20 cellular contexts compared by ENCODE assay signal in genomic region chr6:12750416-12750815, GRCh38. TPM values are rescaled to one million over a fixed set of nuclear protein-coding genes. Genes with fewer than 3 reads are reported as not detected.
DNase-seq lines count a peak whose midpoint lies in the region; TF ChIP-seq lines count a peak whose summit lies in the region.
"Had no signal": no experiment of that assay in that cellular context is flagged by ENCODE, and none has a peak within 500 bp of the region (broad histone marks: within the 10 kb centered on the region; RNA-seq: fewer than 3 reads in every experiment).

No MANE protein-coding gene starts in this region.

- H3K9me3 Mint-ChIP-seq in endothelial cell (ENCODE audit: unreplicated experiment), result no peaks in the 10 kb centered on the region

- no peaks in the 10 kb centered on the region for H3K36me3 Mint-ChIP-seq in endothelial cell (ENCODE audit: low read depth, unreplicated experiment)
- H3K36me3 Mint-ChIP-seq: activated naive CD8-positive, alpha-beta T cell treated with anti-CD3 and anti-CD28 coated beads, Interleukin-2, amount 10 ng/mL, durations not matched to agents 7 days and 5 days; natural killer cell had no signal

- peaks cover 6% of the 10 kb centered on the region for H3K4me1 Mint-ChIP-seq in endothelial cell (ENCODE audit: unreplicated experiment)
- H3K4me1 Mint-ChIP-seq: activated naive CD8-positive, alpha-beta T cell treated with anti-CD3 and anti-CD28 coated beads, Interleukin-2, amount 10 ng/mL, durations not matched to agents 7 days and 5 days had no signal

- H3K4me3 ChIP-seq in HEK293 (ENCODE audit: low read depth, low read length) (no peak overlapping the region), neural cell (ENCODE audit: low read length) (peak overlapping the region; percentile 76)

- TF ChIP-seq CTCF in HEK293 (tag by site-specific recombination; IDR thresholded peaks at IDR 0.05) (no peak), endothelial cell (IDR thresholded peaks at IDR 0.05; ENCODE audit: unreplicated experiment) (no peak), neural cell (IDR thresholded peaks at IDR 0.05; ENCODE audit: poor library complexity, severe bottlenecking) (no peak)

- H3K36me3 ChIP-seq in HEK293 (ENCODE audit: control insufficient read depth in 2 of 2, insufficient read depth in 1 of 2, low read length in 2 of 2) (no peaks in the 10 kb centered on the region), neural cell (ENCODE audit: insufficient read depth, low read length) (no peaks in the 10 kb centered on the region)
- H3K36me3 ChIP-seq: esophagus squamous epithelium, stomach had no signal

- H3K27ac ChIP-seq in HEK293 (ENCODE audit: extremely low read depth, low read depth, low read length) (no peak overlapping the region), neural cell (ENCODE audit: low read length) (peak overlapping the region; percentile 67)
- H3K27ac ChIP-seq: esophagus squamous epithelium, KMS-11, stomach had no signal

- peaks cover 4% of the 10 kb centered on the region; the same call in 1 of the 2 replicates for H3K4me1 ChIP-seq in HEK293 (ENCODE audit: control insufficient read depth, insufficient read depth, low read length)

- no peaks in the 10 kb centered on the region for H3K9me3 ChIP-seq in HEK293 (ENCODE audit: control insufficient read depth, insufficient read depth, low read depth, low read length)
- no peaks in the 10 kb centered on the region for H3K9me3 ChIP-seq in neural cell (ENCODE audit: low read length)
- H3K9me3 ChIP-seq: esophagus squamous epithelium had no signal

- CTCF ChIA-PET in HEK293 (lab: Yijun Ruan, JAX), result interaction anchor here (1.4 kb wide), 1 partner anchor 143 kb away, joined by 5 read pairs; no protein-coding TSS in a partner anchor

- POLR2A ChIA-PET in HEK293 (lab: Yijun Ruan, JAX), result no interaction called here

- peak overlapping the region; percentile 73 for H3K4me2 ChIP-seq in neural cell (ENCODE audit: low read length)
- H3K4me2 ChIP-seq: KMS-11 had no signal

- H2AFZ ChIP-seq in neural cell (ENCODE audit: low read depth, low read length), result peak overlapping the region; percentile 5

- TF ChIP-seq RAD21 in neural cell (conservative IDR thresholded peaks at IDR 0.05), result no peak

- DNase-seq in ELR (ENCODE audit: low read depth) (peak; percentile 40), endothelial cell (ENCODE audit: low spot score) (no peak), activated gamma-delta T cell (lab: John Stamatoyannopoulos, UW) (no peak), midbrain (lab: John Stamatoyannopoulos, UW) (no peak), AG20443 (ENCODE audit: low spot score) (no peak), OCI-M1 (lab: John Stamatoyannopoulos, UW) (no peak)
- DNase-seq: activated naive CD8-positive, alpha-beta T cell treated with anti-CD3 and anti-CD28 coated beads, Interleukin-2, amount 10 ng/mL, durations not matched to agents 7 days and 5 days; CD4-positive, alpha-beta memory T cell; DND-41; esophagus squamous epithelium; GOT3; kidney; mammary epithelial cell; natural killer cell; NCI-H748 treated with DMSO at 0.1 percent for 48 hours; stomach had no signal

- peaks cover 12% of the 10 kb centered on the region for H3K79me2 ChIP-seq in neural cell (replicated peaks; ENCODE audit: insufficient read depth, low read length)

- no peaks in the 10 kb centered on the region for H3F3A ChIP-seq in neural cell (ENCODE audit: insufficient read depth, low read length, poor library complexity, severe bottlenecking)

- H4K20me1 ChIP-seq in neural cell (ENCODE audit: insufficient read depth), result no peaks in the 10 kb centered on the region

- H3K9ac ChIP-seq in neural cell (ENCODE audit: low read length), result peak overlapping the region; percentile 75
- H3K9ac ChIP-seq: KMS-11 had no signal

- H3K9me2 ChIP-seq in neural cell (ENCODE audit: insufficient read depth, low read length), result no peaks in the 10 kb centered on the region

- peak overlapping the region; percentile 96 for H3K4me3 Mint-ChIP-seq in endothelial cell (ENCODE audit: unreplicated experiment)
- H3K4me3 Mint-ChIP-seq: activated naive CD8-positive, alpha-beta T cell treated with anti-CD3 and anti-CD28 coated beads, Interleukin-2, amount 10 ng/mL, durations not matched to agents 7 days and 5 days; natural killer cell had no signal

- peaks cover 11% of the 10 kb centered on the region for H3K27me3 Mint-ChIP-seq in endothelial cell (ENCODE audit: unreplicated experiment)

- no peak for TF ChIP-seq EP300 in neural cell (conservative IDR thresholded peaks at IDR 0.05; ENCODE audit: poor library complexity, severe bottlenecking)

- peak overlapping the region; percentile 57 for H3K27ac Mint-ChIP-seq in endothelial cell (ENCODE audit: unreplicated experiment)
- H3K27ac Mint-ChIP-seq: activated naive CD8-positive, alpha-beta T cell treated with anti-CD3 and anti-CD28 coated beads, Interleukin-2, amount 10 ng/mL, durations not matched to agents 7 days and 5 days; CD4-positive, alpha-beta memory T cell; natural killer cell had no signal

- H3K27me3 ChIP-seq in neural cell (ENCODE audit: insufficient read depth, low read depth, low read length), result peaks cover 14% of the 10 kb centered on the region

TF ChIP-seq in HEK293, 187 proteins besides CTCF, POLR2A, EP300 and RAD21:
- TF ChIP-seq YY2 (tag by site-specific recombination; IDR thresholded peaks at IDR 0.05), result peak; percentile 35; the same call in 1 of the 2 replicates
- no peak for TF ChIP-seq MZF1 (tag by site-specific recombination; IDR thresholded peaks at IDR 0.05; ENCODE audit: borderline replicate concordance)
- TF ChIP-seq REST (tag by site-specific recombination; IDR thresholded peaks at IDR 0.05), result peak; percentile 26; the same call in 1 of the 2 replicates
- TF ChIP-seq IKZF3 (tag by site-specific recombination; IDR thresholded peaks at IDR 0.05), result no peak
- peak; percentile 85 for TF ChIP-seq ZNF366 (tag by site-specific recombination; conservative IDR thresholded peaks at IDR 0.05)
- 0 out of 2 replicates have a peak, but pooled peaks have one; percentile 24 for TF ChIP-seq KLF7 (tag by site-specific recombination; IDR thresholded peaks at IDR 0.05; ENCODE audit: borderline replicate concordance)
TF ChIP-seq in HEK293: peak in this region for 4.

TF ChIP-seq in neural cell, 6 proteins besides CTCF, POLR2A, EP300 and RAD21:
- no peak for TF ChIP-seq TAF1 (IDR thresholded peaks at IDR 0.05; ENCODE audit: low read depth)
- no peak for TF ChIP-seq REST (IDR thresholded peaks at IDR 0.05; ENCODE audit: borderline replicate concordance)
- TF ChIP-seq POLR2AphosphoS5 (IDR thresholded peaks at IDR 0.05), result no peak
- TF ChIP-seq SMC3 (conservative IDR thresholded peaks at IDR 0.05; ENCODE audit: poor library complexity), result no peak
- no peak for TF ChIP-seq EZH2 (IDR thresholded peaks at IDR 0.05; ENCODE audit: borderline replicate concordance, insufficient read depth, low read length, poor library complexity, severe bottlenecking)
- TF ChIP-seq MXI1 (conservative IDR thresholded peaks at IDR 0.05; ENCODE audit: poor library complexity, severe bottlenecking), result no peak
TF ChIP-seq in neural cell: peak in this region for 0.

RNA-seq across cellular contexts. Expression of gene PHACTR1, which starts 33.8 kb away (rescaled TPM):
- total RNA-seq in endothelial cell (ENCODE audit: unreplicated experiment), result 39.9 TPM
- 4.8 and 7.8 TPM in 2 replicates for polyA plus RNA-seq in neural cell
- polyA minus RNA-seq in neural cell, result 19.7 and 24.8 TPM in 2 replicates
- polyA plus RNA-seq: AG04450, mammary epithelial cell had no signal
